36 cellular contexts compared by ENCODE assay signal in the genomic region with DNA sequence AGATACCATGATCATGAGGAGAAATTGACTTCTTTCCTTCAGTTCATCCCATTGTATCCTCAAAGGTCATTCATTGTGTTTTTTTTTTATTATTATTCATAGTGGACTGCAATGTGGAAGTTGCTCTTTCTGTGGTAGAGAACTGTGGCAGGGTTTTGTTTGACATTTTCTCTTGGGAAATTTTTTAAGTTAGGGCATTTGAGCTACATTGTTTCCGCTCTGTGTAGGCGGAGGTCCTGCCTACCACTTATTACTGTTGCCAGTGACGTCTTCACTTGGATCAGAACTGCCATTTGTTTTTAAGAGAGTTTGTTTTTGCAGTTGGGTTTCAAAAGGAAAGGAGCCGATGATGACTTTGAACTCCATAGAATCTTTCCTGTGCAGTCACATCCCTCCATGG.
"Had no signal": no experiment of that assay in that cellular context is flagged by ENCODE, and none has a peak within 500 bp of the region (broad histone marks: within the 10 kb centered on the region; RNA-seq: fewer than 3 reads in every experiment).

No MANE protein-coding gene starts in this region.

- H3K27ac ChIP-seq: body of pancreas, brain microvascular endothelial cell, breast epithelium, WERI-Rb-1 had no signal

- H3K36me3 Mint-ChIP-seq: activated CD8-positive, alpha-beta memory T cell treated with anti-CD3 and anti-CD28 coated beads, Interleukin-2, amount 10 ng/mL, durations not matched to agents 7 days and 5 days; activated naive CD4-positive, alpha-beta T cell treated with anti-CD3 and anti-CD28 coated beads, Interleukin-2, amount 10 ng/mL, durations not matched to agents 7 days and 5 days; activated naive CD4-positive, alpha-beta T cell treated with anti-CD3 and anti-CD28 coated beads, Interleukin-2, amount 50 U/mL, for 24 hours; activated naive CD8-positive, alpha-beta T cell; activated naive CD8-positive, alpha-beta T cell treated with anti-CD3 and anti-CD28 coated beads, Interleukin-2, amount 10 ng/mL, durations not matched to agents 7 days and 5 days had no signal

- ATAC-seq: activated CD4-positive, alpha-beta T cell treated with anti-CD3 and anti-CD28 coated beads for 36 hours; activated CD4-positive, CD25-positive, alpha-beta regulatory T cell treated with anti-CD3 and anti-CD28 coated beads, Interleukin-2, amount 50 U/mL, for 24 hours; activated CD8-positive, alpha-beta memory T cell treated with anti-CD3 and anti-CD28 coated beads, Interleukin-2, amount 10 ng/mL, durations not matched to agents 7 days and 5 days; activated CD8-positive, alpha-beta T cell treated with anti-CD3 and anti-CD28 coated beads, Interleukin-2, amount 10 ng/mL, durations not matched to agents 7 days and 5 days; body of pancreas had no signal

- H3K36me3 ChIP-seq: brain microvascular endothelial cell, breast epithelium, WERI-Rb-1 had no signal

- H3K27ac Mint-ChIP-seq: activated CD4-positive, alpha-beta memory T cell treated with anti-CD3 and anti-CD28 coated beads, Interleukin-2, amount 10 ng/mL, durations not matched to agents 7 days and 5 days; activated CD4-positive, alpha-beta T cell treated with anti-CD3 and anti-CD28 coated beads for 36 hours; activated CD4-positive, alpha-beta T cell treated with anti-CD3 and anti-CD28 coated beads, Interleukin-2, amount 10 ng/mL, durations not matched to agents 7 days and 5 days; activated CD8-positive, alpha-beta memory T cell treated with anti-CD3 and anti-CD28 coated beads, Interleukin-2, amount 10 ng/mL, durations not matched to agents 7 days and 5 days; activated CD8-positive, alpha-beta T cell treated with anti-CD3 and anti-CD28 coated beads, Interleukin-2, amount 10 ng/mL, durations not matched to agents 7 days and 5 days; activated naive CD4-positive, alpha-beta T cell treated with anti-CD3 and anti-CD28 coated beads, Interleukin-2, amount 10 ng/mL, durations not matched to agents 7 days and 5 days; activated naive CD4-positive, alpha-beta T cell treated with anti-CD3 and anti-CD28 coated beads, Interleukin-2, amount 50 U/mL, for 24 hours; activated naive CD8-positive, alpha-beta T cell; activated naive CD8-positive, alpha-beta T cell treated with anti-CD3 and anti-CD28 coated beads, Interleukin-2, amount 10 ng/mL, durations not matched to agents 7 days and 5 days; activated T-cell treated with anti-CD3 and anti-CD28 coated beads, Interleukin-2, amount 50 U/mL, for 24 hours; activated T-helper 2 cell treated with anti-CD3 and anti-CD28 coated beads, Interferon-gamma antibody, Interleukin-2, Interleukin-4, amounts not matched to agents 10 μg/mL and 5 μg/mL and 100 μg/mL, durations not matched to agents 14 hours and 24 hours and 36 hours; T-helper 1 cell treated with Interleukin-12 subunit alpha and Interleukin-12 subunit beta and Interleukin-4 antibody, amounts not matched to agents 30 μg/mL and 1 μg/mL, for 36 hours; T-helper 2 cell treated with Interferon-gamma antibody and Interleukin-4, amounts not matched to agents 5 μg/mL and 100 μg/mL, for 36 hours had no signal

- H3K4me1 ChIP-seq: breast epithelium had no signal

- H3K9me3 ChIP-seq: body of pancreas, breast epithelium had no signal

- H3K4me3 ChIP-seq: body of pancreas, breast epithelium had no signal

- H3K27me3 Mint-ChIP-seq: activated CD4-positive, alpha-beta memory T cell treated with anti-CD3 and anti-CD28 coated beads, Interleukin-2, amount 10 ng/mL, durations not matched to agents 7 days and 5 days; activated CD4-positive, alpha-beta T cell treated with anti-CD3 and anti-CD28 coated beads for 36 hours; activated CD4-positive, alpha-beta T cell treated with anti-CD3 and anti-CD28 coated beads, Interleukin-2, amount 10 ng/mL, durations not matched to agents 7 days and 5 days; activated CD8-positive, alpha-beta memory T cell treated with anti-CD3 and anti-CD28 coated beads, Interleukin-2, amount 10 ng/mL, durations not matched to agents 7 days and 5 days; activated naive CD4-positive, alpha-beta T cell treated with anti-CD3 and anti-CD28 coated beads, Interleukin-2, amount 10 ng/mL, durations not matched to agents 7 days and 5 days; activated naive CD4-positive, alpha-beta T cell treated with anti-CD3 and anti-CD28 coated beads, Interleukin-2, amount 50 U/mL, for 24 hours; activated naive CD8-positive, alpha-beta T cell treated with anti-CD3 and anti-CD28 coated beads, Interleukin-2, amount 10 ng/mL, durations not matched to agents 7 days and 5 days; activated naive CD8-positive, alpha-beta T cell treated with anti-CD3 and anti-CD28 coated beads, Interleukin-2, amount 50 U/mL, for 24 hours; activated T-cell treated with anti-CD3 and anti-CD28 coated beads, Interleukin-2, amount 50 U/mL, for 24 hours had no signal

- H3K9me3 Mint-ChIP-seq: activated CD4-positive, alpha-beta memory T cell treated with anti-CD3 and anti-CD28 coated beads, Interleukin-2, amount 10 ng/mL, durations not matched to agents 7 days and 5 days; activated CD4-positive, alpha-beta T cell treated with anti-CD3 and anti-CD28 coated beads, Interleukin-2, amount 10 ng/mL, durations not matched to agents 7 days and 5 days; activated naive CD4-positive, alpha-beta T cell treated with anti-CD3 and anti-CD28 coated beads, Interleukin-2, amount 10 ng/mL, durations not matched to agents 7 days and 5 days; activated naive CD4-positive, alpha-beta T cell treated with anti-CD3 and anti-CD28 coated beads, Interleukin-2, amount 50 U/mL, for 24 hours; activated naive CD8-positive, alpha-beta T cell treated with anti-CD3 and anti-CD28 coated beads, Interleukin-2, amount 10 ng/mL, durations not matched to agents 7 days and 5 days; activated naive CD8-positive, alpha-beta T cell treated with anti-CD3 and anti-CD28 coated beads, Interleukin-2, amount 50 U/mL, for 24 hours; activated T-cell treated with anti-CD3 and anti-CD28 coated beads, Interleukin-2, amount 50 U/mL, for 24 hours; activated T-helper 2 cell treated with anti-CD3 and anti-CD28 coated beads, Interferon-gamma antibody, Interleukin-2, Interleukin-4, amounts not matched to agents 10 μg/mL and 5 μg/mL and 100 μg/mL, durations not matched to agents 14 hours and 24 hours and 36 hours; T-helper 1 cell treated with Interleukin-12 subunit alpha and Interleukin-12 subunit beta and Interleukin-4 antibody, amounts not matched to agents 30 μg/mL and 1 μg/mL, for 36 hours; T-helper 2 cell treated with Interferon-gamma antibody and Interleukin-4, amounts not matched to agents 5 μg/mL and 100 μg/mL, for 36 hours had no signal

- DNase-seq: activated CD4-positive, alpha-beta memory T cell treated with anti-CD3 and anti-CD28 coated beads, Interleukin-2, amount 10 ng/mL, durations not matched to agents 7 days and 5 days; activated CD4-positive, alpha-beta T cell treated with anti-CD3 and anti-CD28 coated beads for 1 hour; activated CD4-positive, alpha-beta T cell treated with anti-CD3 and anti-CD28 coated beads for 36 hours; activated CD4-positive, alpha-beta T cell treated with anti-CD3 and anti-CD28 coated beads for 48 hours; activated CD4-positive, alpha-beta T cell treated with anti-CD3 and anti-CD28 coated beads, Interleukin-2, amount 10 ng/mL, durations not matched to agents 7 days and 5 days; activated CD4-positive, alpha-beta T cell treated with anti-CD3 and anti-CD28 coated beads, Interleukin-2, amount 50 U/mL, for 48 hours; activated CD4-positive, CD25-positive, alpha-beta regulatory T cell; activated CD8-positive, alpha-beta memory T cell treated with anti-CD3 and anti-CD28 coated beads for 24 hours; activated CD8-positive, alpha-beta memory T cell treated with anti-CD3 and anti-CD28 coated beads, Interleukin-2, amount 10 ng/mL, durations not matched to agents 7 days and 5 days; activated CD8-positive, alpha-beta memory T cell treated with anti-CD3 and anti-CD28 coated beads, Interleukin-2, amount 50 U/mL, for 48 hours; activated CD8-positive, alpha-beta T cell treated with anti-CD3 and anti-CD28 coated beads, Interleukin-2, amount 10 ng/mL, durations not matched to agents 7 days and 5 days; activated effector memory CD4-positive, alpha-beta T cell treated with Interleukin-2 at 50 U/mL for 16 hours; activated gamma-delta T cell; activated naive CD4-positive, alpha-beta T cell treated with anti-CD3 and anti-CD28 coated beads, Interleukin-2, amount 10 ng/mL, durations not matched to agents 7 days and 5 days; activated naive CD4-positive, alpha-beta T cell treated with Interleukin-2 at 50 U/mL for 16 hours; activated naive CD8-positive, alpha-beta T cell treated with anti-CD3 and anti-CD28 coated beads, Interleukin-2, amount 10 ng/mL, durations not matched to agents 7 days and 5 days; activated naive CD8-positive, alpha-beta T cell treated with anti-CD3 and anti-CD28 coated beads, Interleukin-2, amount 50 U/mL, for 24 hours; activated T-cell treated with anti-CD3 and anti-CD28 coated beads, Interleukin-2, amount 50 U/mL, for 24 hours; activated T-cell treated with anti-CD3 and anti-CD28 coated beads, Interleukin-2, amount 50 U/mL, for 48 hours; aorta; body of pancreas; brain microvascular endothelial cell; central memory CD4-positive, alpha-beta T cell; SW 1271; T-helper 1 cell; T-helper 2 cell; T-helper 9 cell; WERI-Rb-1 had no signal

- H3K27me3 ChIP-seq: body of pancreas, brain microvascular endothelial cell, breast epithelium had no signal

- H3K4me1 Mint-ChIP-seq: activated CD4-positive, alpha-beta memory T cell treated with anti-CD3 and anti-CD28 coated beads, Interleukin-2, amount 10 ng/mL, durations not matched to agents 7 days and 5 days had no signal

- H3K4me3 Mint-ChIP-seq: activated CD4-positive, alpha-beta memory T cell treated with anti-CD3 and anti-CD28 coated beads, Interleukin-2, amount 10 ng/mL, durations not matched to agents 7 days and 5 days; activated CD4-positive, alpha-beta T cell treated with anti-CD3 and anti-CD28 coated beads for 36 hours; activated CD4-positive, alpha-beta T cell treated with anti-CD3 and anti-CD28 coated beads, Interleukin-2, amount 10 ng/mL, durations not matched to agents 7 days and 5 days; activated CD8-positive, alpha-beta memory T cell treated with anti-CD3 and anti-CD28 coated beads, Interleukin-2, amount 10 ng/mL, durations not matched to agents 7 days and 5 days; activated CD8-positive, alpha-beta T cell treated with anti-CD3 and anti-CD28 coated beads, Interleukin-2, amount 10 ng/mL, durations not matched to agents 7 days and 5 days; activated naive CD4-positive, alpha-beta T cell treated with anti-CD3 and anti-CD28 coated beads, Interleukin-2, amount 10 ng/mL, durations not matched to agents 7 days and 5 days; activated naive CD4-positive, alpha-beta T cell treated with anti-CD3 and anti-CD28 coated beads, Interleukin-2, amount 50 U/mL, for 24 hours; activated naive CD8-positive, alpha-beta T cell; activated naive CD8-positive, alpha-beta T cell treated with anti-CD3 and anti-CD28 coated beads, Interleukin-2, amount 10 ng/mL, durations not matched to agents 7 days and 5 days; activated naive CD8-positive, alpha-beta T cell treated with anti-CD3 and anti-CD28 coated beads, Interleukin-2, amount 50 U/mL, for 24 hours; activated T-cell treated with anti-CD3 and anti-CD28 coated beads, Interleukin-2, amount 50 U/mL, for 24 hours; T-helper 1 cell treated with Interleukin-12 subunit alpha and Interleukin-12 subunit beta and Interleukin-4 antibody, amounts not matched to agents 30 μg/mL and 1 μg/mL, for 36 hours; T-helper 2 cell treated with Interferon-gamma antibody and Interleukin-4, amounts not matched to agents 5 μg/mL and 100 μg/mL, for 36 hours; WTC11 had no signal
